13 cellular contexts compared by ENCODE assay signal in the genomic region with DNA sequence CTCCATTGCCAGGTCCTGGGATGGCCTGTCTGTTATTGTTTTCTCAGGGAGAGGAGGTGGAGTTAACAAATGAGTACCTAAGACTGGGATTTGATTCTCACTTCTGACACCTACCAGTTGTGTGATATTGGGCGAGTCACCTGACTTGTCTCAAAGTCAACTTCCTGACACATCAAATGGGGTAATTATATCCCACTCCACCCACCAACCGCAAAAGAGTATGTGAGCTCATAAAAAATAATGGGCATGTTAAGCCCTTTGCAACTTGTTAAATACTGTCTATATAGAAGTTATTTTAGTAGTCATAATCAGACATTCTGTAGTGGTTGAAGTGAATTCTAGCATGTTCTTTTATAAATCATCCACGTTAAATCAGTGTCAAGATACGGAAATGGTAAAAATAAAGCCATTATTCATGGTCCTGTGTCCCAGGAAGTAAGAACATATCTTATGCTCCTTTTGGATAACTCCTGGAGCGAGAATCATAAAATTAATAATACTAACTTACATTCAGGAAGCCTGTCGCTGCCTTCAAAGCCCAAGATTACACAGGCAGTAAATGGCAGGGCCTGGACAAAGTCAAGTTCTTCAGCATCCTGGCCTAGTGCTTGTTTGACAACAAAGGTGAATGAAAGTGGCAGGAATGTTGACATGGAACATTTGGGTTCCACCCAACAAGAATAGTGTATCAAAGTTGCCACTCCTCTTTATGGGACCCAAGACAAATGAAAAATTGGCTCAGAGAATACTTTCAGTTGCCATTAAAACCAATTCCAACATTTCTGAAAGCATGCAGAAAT. TPM values are rescaled to one million over a fixed set of nuclear protein-coding genes. Genes with fewer than 3 reads are reported as not detected.
DNase-seq lines count a peak whose midpoint lies in the region.
"Had no signal": no experiment of that assay in that cellular context is flagged by ENCODE, and none has a peak within 500 bp of the region (broad histone marks: within the 10 kb centered on the region; RNA-seq: fewer than 3 reads in every experiment).

No MANE protein-coding gene starts in this region.

- DNase-seq in activated CD8-positive, alpha-beta memory T cell treated with anti-CD3 and anti-CD28 coated beads for 24 hours, result peak; percentile 60
- DNase-seq in activated CD8-positive, alpha-beta memory T cell treated with anti-CD3 and anti-CD28 coated beads, Interleukin-2, amount 50 U/mL, for 48 hours, result no peak
- peak; percentile 10 for DNase-seq in activated CD4-positive, alpha-beta T cell treated with anti-CD3 and anti-CD28 coated beads, Interleukin-2, amount 50 U/mL, for 1 hour
- DNase-seq in effector CD4-positive, alpha-beta T cell, result peak; percentile 37
- peak; percentile 8 for DNase-seq in stimulated activated naive CD4-positive, alpha-beta T cell treated with Interleukin-2 at 50 U/mL for 16 hours (lab: John Stamatoyannopoulos, UW)
- DNase-seq in foreskin melanocyte (no peak), posterior vena cava (ENCODE audit: low spot score) (no peak), NCI-H1417 treated with DMSO at 0.1 percent for 48 hours (lab: John Stamatoyannopoulos, UW) (no peak)
- DNase-seq: activated CD4-positive, CD25-positive, alpha-beta regulatory T cell; anterior cingulate cortex; DMS153; MV-4-11; NCI-H446 treated with DMSO at 0.1 percent for 48 hours had no signal

- intact Hi-C loops in posterior vena cava (cut with DNase I), result no loop called here

RNA-seq across cellular contexts. Expression of a gene that starts 54.3 kb away (rescaled TPM):
- total RNA-seq in posterior vena cava, result 100 to 1,000 TPM; 144 to 183 TPM

Comparison
In these comparisons a context has a peak if more than half of its experiments do, and no peak if none do; other contexts are left out.
1. DNase-seq: peak in activated CD8-positive, alpha-beta memory T cell treated with anti-CD3 and anti-CD28 coated beads for 24 hours (single experiment), activated CD4-positive, alpha-beta T cell treated with anti-CD3 and anti-CD28 coated beads, Interleukin-2, amount 50 U/mL, for 1 hour (single experiment), effector CD4-positive, alpha-beta T cell (single experiment) and stimulated activated naive CD4-positive, alpha-beta T cell treated with Interleukin-2 at 50 U/mL for 16 hours (single experiment); none in activated CD8-positive, alpha-beta memory T cell treated with anti-CD3 and anti-CD28 coated beads, Interleukin-2, amount 50 U/mL, for 48 hours (single experiment), foreskin melanocyte (single experiment), posterior vena cava (single experiment) and NCI-H1417 treated with DMSO at 0.1 percent for 48 hours (single experiment).